Comparison of ENCODE assay signal across 1 cellular context in the genomic region with DNA sequence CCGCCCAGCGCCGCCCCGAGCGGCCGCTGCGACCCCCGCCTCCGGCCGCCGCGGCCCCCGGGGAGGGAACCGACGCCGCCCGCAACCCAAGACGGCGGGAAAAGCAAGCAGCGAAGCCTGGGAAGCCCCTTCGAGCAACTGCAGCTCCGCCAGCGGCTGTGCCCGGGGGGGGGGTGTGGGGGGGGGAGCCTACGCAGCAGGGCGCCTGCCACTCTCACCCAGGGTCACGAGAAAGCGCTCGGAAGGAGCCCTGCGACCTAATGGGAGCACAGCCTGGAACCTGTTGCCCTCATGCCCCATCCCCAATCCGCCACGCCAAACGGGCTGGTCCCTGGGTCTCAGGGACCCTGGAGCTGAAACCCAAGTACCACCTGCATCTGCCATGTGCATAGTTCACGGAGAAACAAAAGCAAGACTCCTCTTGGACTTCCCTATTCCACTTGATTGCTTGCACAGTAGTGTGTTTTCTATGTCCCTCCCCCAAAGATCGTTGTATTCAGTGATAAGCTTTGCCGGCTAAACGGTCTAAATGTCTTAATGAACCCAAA.
TF ChIP-seq lines count a peak whose summit lies in the region.

No MANE protein-coding gene starts in this region.

TF ChIP-seq in SK-N-SH, 30 proteins besides CTCF, POLR2A, EP300 and RAD21 (continued from another document):
- TF ChIP-seq, protein P1, sequence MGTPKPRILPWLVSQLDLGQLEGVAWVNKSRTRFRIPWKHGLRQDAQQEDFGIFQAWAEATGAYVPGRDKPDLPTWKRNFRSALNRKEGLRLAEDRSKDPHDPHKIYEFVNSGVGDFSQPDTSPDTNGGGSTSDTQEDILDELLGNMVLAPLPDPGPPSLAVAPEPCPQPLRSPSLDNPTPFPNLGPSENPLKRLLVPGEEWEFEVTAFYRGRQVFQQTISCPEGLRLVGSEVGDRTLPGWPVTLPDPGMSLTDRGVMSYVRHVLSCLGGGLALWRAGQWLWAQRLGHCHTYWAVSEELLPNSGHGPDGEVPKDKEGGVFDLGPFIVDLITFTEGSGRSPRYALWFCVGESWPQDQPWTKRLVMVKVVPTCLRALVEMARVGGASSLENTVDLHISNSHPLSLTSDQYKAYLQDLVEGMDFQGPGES (IDR thresholded peaks at IDR 0.05; ENCODE audit: low read depth, low read length): no peak
- TF ChIP-seq NFIC (IDR thresholded peaks at IDR 0.05; ENCODE audit: borderline replicate concordance): no peak
- TF ChIP-seq, protein P2, sequence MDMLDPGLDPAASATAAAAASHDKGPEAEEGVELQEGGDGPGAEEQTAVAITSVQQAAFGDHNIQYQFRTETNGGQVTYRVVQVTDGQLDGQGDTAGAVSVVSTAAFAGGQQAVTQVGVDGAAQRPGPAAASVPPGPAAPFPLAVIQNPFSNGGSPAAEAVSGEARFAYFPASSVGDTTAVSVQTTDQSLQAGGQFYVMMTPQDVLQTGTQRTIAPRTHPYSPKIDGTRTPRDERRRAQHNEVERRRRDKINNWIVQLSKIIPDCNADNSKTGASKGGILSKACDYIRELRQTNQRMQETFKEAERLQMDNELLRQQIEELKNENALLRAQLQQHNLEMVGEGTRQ (IDR thresholded peaks at IDR 0.05; ENCODE audit: borderline replicate concordance, low read depth, low read length): no peak
- TF ChIP-seq, protein P3, sequence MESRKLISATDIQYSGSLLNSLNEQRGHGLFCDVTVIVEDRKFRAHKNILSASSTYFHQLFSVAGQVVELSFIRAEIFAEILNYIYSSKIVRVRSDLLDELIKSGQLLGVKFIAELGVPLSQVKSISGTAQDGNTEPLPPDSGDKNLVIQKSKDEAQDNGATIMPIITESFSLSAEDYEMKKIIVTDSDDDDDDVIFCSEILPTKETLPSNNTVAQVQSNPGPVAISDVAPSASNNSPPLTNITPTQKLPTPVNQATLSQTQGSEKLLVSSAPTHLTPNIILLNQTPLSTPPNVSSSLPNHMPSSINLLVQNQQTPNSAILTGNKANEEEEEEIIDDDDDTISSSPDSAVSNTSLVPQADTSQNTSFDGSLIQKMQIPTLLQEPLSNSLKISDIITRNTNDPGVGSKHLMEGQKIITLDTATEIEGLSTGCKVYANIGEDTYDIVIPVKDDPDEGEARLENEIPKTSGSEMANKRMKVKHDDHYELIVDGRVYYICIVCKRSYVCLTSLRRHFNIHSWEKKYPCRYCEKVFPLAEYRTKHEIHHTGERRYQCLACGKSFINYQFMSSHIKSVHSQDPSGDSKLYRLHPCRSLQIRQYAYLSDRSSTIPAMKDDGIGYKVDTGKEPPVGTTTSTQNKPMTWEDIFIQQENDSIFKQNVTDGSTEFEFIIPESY (IDR thresholded peaks at IDR 0.05; ENCODE audit: borderline replicate concordance, low read depth): no peak
